In genomic region chr19:47573076-47574026, GRCh38 we compare ENCODE assay signal across 8 cellular contexts. TPM values are rescaled to one million over a fixed set of nuclear protein-coding genes. Genes with fewer than 3 reads are reported as not detected.
DNase-seq lines count a peak whose midpoint lies in the region; ATAC-seq and TF ChIP-seq lines count a peak whose summit lies in the region.

ZNF541 (minus strand) TSS chr19:47573148; CDS start chr19:47555856, 17,292 bp downstream.

- H3K36me3 ChIP-seq in CD8-positive, alpha-beta T cell (ENCODE audit: insufficient read depth, low read length): no peaks in the 10 kb centered on the region
- no peaks in the 10 kb centered on the region for H3K36me3 ChIP-seq in neuronal stem cell (replicated peaks in 1 of 2; ENCODE audit: control insufficient read depth in 2 of 2, insufficient read depth in 2 of 2, low read length in 2 of 2)

- H3K23ac ChIP-seq in neuronal stem cell (ENCODE audit: low read depth, low read length, poor library complexity): no peak within 1 kb of the TSS

- H2BK120ac ChIP-seq in neuronal stem cell (ENCODE audit: low read depth, low read length): no peak within 1 kb of the TSS

- CTCF ChIA-PET in CD8-positive, alpha-beta T cell (lab: Charles Lee): interaction anchor here (1.1 kb wide), 2 partner anchors 27 to 58 kb away, joined by 3 to 5 read pairs; no protein-coding TSS in a partner anchor
- CTCF ChIA-PET in activated CD4-positive, alpha-beta memory T cell treated with anti-CD3 and anti-CD28 coated beads for 36 hours (lab: Charles Lee): no interaction called here

- no peak within 1 kb of the TSS for H2BK12ac ChIP-seq in neuronal stem cell (ENCODE audit: low read length)

- H3K9me3 Mint-ChIP-seq in CD8-positive, alpha-beta T cell: no peaks in the 10 kb centered on the region
- no peaks in the 10 kb centered on the region for H3K9me3 Mint-ChIP-seq in activated CD4-positive, alpha-beta memory T cell treated with anti-CD3 and anti-CD28 coated beads for 36 hours

- H3K4me1 Mint-ChIP-seq in CD8-positive, alpha-beta T cell (ENCODE audit: low read depth): peaks cover 37% of the 10 kb centered on the region
- peaks cover 18% of the 10 kb centered on the region for H3K4me1 Mint-ChIP-seq in activated CD4-positive, alpha-beta memory T cell treated with anti-CD3 and anti-CD28 coated beads for 36 hours (ENCODE audit: low read depth)

- no peak within 1 kb of the TSS for H2BK5ac ChIP-seq in neuronal stem cell (ENCODE audit: low read length)

- no peak within 1 kb of the TSS for H3K27ac ChIP-seq in CD8-positive, alpha-beta T cell (ENCODE audit: low read depth, low read length)
- no peak within 1 kb of the TSS for H3K27ac ChIP-seq in neuronal stem cell (replicated peaks; ENCODE audit: low read length)

- H3K14ac ChIP-seq in neuronal stem cell (ENCODE audit: low read length): no peak within 1 kb of the TSS

- peak; percentile 72 to 90 (median 84) for DNase-seq in CD8-positive, alpha-beta T cell
- peak; percentile 85 for DNase-seq in activated CD4-positive, alpha-beta memory T cell treated with anti-CD3 and anti-CD28 coated beads for 36 hours
- DNase-seq in dermis blood vessel endothelial cell: peak; percentile 65
- no peak for DNase-seq in neuronal stem cell (ENCODE audit: low spot score)
- peak; percentile 76 for DNase-seq in stimulated activated naive CD8-positive, alpha-beta T cell treated with anti-CD3 and anti-CD28 coated beads, Interleukin-15, Interleukin-2, amounts not matched to agents 100 U/mL and 50 U/mL, for 24 hours
- DNase-seq in GM13977 (ENCODE audit: low spot score): no peak
- DNase-seq in NK-92 treated with Interleukin-12 subunit alpha and Interleukin-12 subunit beta, amount 100 ng/mL, for 24 hours (lab: John Stamatoyannopoulos, UW): no peak

- peak; percentile 89 for ATAC-seq in CD8-positive, alpha-beta T cell
- peak; percentile 77 for ATAC-seq in stimulated activated naive CD8-positive, alpha-beta T cell treated with anti-CD3 and anti-CD28 coated beads, Interleukin-15, Interleukin-2, amounts not matched to agents 100 U/mL and 50 U/mL, for 24 hours
- ATAC-seq in HG02610 (IDR thresholded peaks at IDR 0.05; ENCODE audit: unreplicated experiment): no peak

- no peak within 1 kb of the TSS for H3K4me2 ChIP-seq in neuronal stem cell (ENCODE audit: insufficient read depth, low read length, poor library complexity, severe bottlenecking)

- peak within 1 kb of the TSS; percentile 48 for H3K18ac ChIP-seq in neuronal stem cell (ENCODE audit: low read length)

- no peak within 1 kb of the TSS for H3K27ac Mint-ChIP-seq in CD8-positive, alpha-beta T cell
- no peak within 1 kb of the TSS for H3K27ac Mint-ChIP-seq in activated CD4-positive, alpha-beta memory T cell treated with anti-CD3 and anti-CD28 coated beads for 36 hours

- H3K4me1 ChIP-seq in CD8-positive, alpha-beta T cell (ENCODE audit: insufficient read depth, low read length): peaks cover 32% of the 10 kb centered on the region
- H3K4me1 ChIP-seq in neuronal stem cell (ENCODE audit: control insufficient read depth in 2 of 2, insufficient read depth in 1 of 2, low read depth in 1 of 2, low read length in 2 of 2): no peaks in the 10 kb centered on the region

- peak within 1 kb of the TSS; percentile 72 for H3K4me3 Mint-ChIP-seq in CD8-positive, alpha-beta T cell
- H3K4me3 Mint-ChIP-seq in activated CD4-positive, alpha-beta memory T cell treated with anti-CD3 and anti-CD28 coated beads for 36 hours: peak within 1 kb of the TSS; percentile 12

- peak within 1 kb of the TSS; percentile 33 for H2BK15ac ChIP-seq in neuronal stem cell (ENCODE audit: low read length)

- H4K91ac ChIP-seq in neuronal stem cell (ENCODE audit: low read depth, low read length, poor library complexity): no peak within 1 kb of the TSS

- in situ Hi-C loops in GM13977 (cut with MboI; ENCODE audit: low pct_unique_long_range_greater_than_20kb, low sequenced_read_pairs, unreplicated experiment): no loop called here

- POLR2A ChIA-PET in CD8-positive, alpha-beta T cell (lab: Charles Lee): interaction anchor here (1.5 kb wide), 1 partner anchor 37 kb away, joined by 4 read pairs; no protein-coding TSS in a partner anchor
- POLR2A ChIA-PET in activated CD4-positive, alpha-beta memory T cell treated with anti-CD3 and anti-CD28 coated beads for 36 hours (lab: Charles Lee): interaction anchor here (0.7 kb wide), 1 partner anchor 52 kb away, joined by 3 read pairs; no protein-coding TSS in a partner anchor

- H2AK5ac ChIP-seq in neuronal stem cell (ENCODE audit: low read depth, low read length): peak within 1 kb of the TSS; percentile 56

- no peak for TF ChIP-seq CTCF in CD8-positive, alpha-beta T cell (IDR thresholded peaks at IDR 0.05)
- TF ChIP-seq CTCF in GM13977 (IDR thresholded peaks at IDR 0.05; ENCODE audit: extremely low read depth, insufficient read depth, missing control alignments): no peak

- H3K9me3 ChIP-seq in CD8-positive, alpha-beta T cell (ENCODE audit: low read length): no peaks in the 10 kb centered on the region
- H3K9me3 ChIP-seq in neuronal stem cell (replicated peaks in 1 of 2; ENCODE audit: control insufficient read depth in 2 of 2, insufficient read depth in 1 of 2, low read depth in 1 of 2, low read length in 2 of 2): no peaks in the 10 kb centered on the region

- H3K9ac ChIP-seq in neuronal stem cell (ENCODE audit: low read depth, low read length, poor library complexity): no peak within 1 kb of the TSS

- H3K4me3 ChIP-seq in CD8-positive, alpha-beta T cell (ENCODE audit: low read depth, low read length): peak within 1 kb of the TSS; percentile 60
- H3K4me3 ChIP-seq in neuronal stem cell (ENCODE audit: low read length in 2 of 2): no peak within 1 kb of the TSS

- no peaks in the 10 kb centered on the region for H3K27me3 Mint-ChIP-seq in CD8-positive, alpha-beta T cell (ENCODE audit: low read depth)
- no peaks in the 10 kb centered on the region for H3K27me3 Mint-ChIP-seq in activated CD4-positive, alpha-beta memory T cell treated with anti-CD3 and anti-CD28 coated beads for 36 hours

- intact Hi-C loops in CD8-positive, alpha-beta T cell (cut with DNase I, micrococcal nuclease): loop anchor here (1.0 to 2.0 kb wide), 4 partner anchors 27 to 58 kb away; partner anchors contain the start of genes NAPA (in 2 of the 2) and BICRA (in 1 of the 2)
- intact Hi-C loops in activated CD4-positive, alpha-beta memory T cell treated with anti-CD3 and anti-CD28 coated beads for 36 hours (cut with micrococcal nuclease): loop anchor here (10.0 kb wide), 1 partner anchor 59 kb away; the partner anchor contains the start of gene NAPA

- H3K27me3 ChIP-seq in CD8-positive, alpha-beta T cell (ENCODE audit: insufficient read depth, low read length): no peaks in the 10 kb centered on the region
- H3K27me3 ChIP-seq in neuronal stem cell (ENCODE audit: control insufficient read depth in 3 of 3, insufficient read depth in 3 of 3, low read depth in 1 of 3, low read length in 3 of 3): peaks cover 0 to 3% (median 0%) of the 10 kb centered on the region in 3 experiments

- no peak within 1 kb of the TSS for H3K4ac ChIP-seq in neuronal stem cell (ENCODE audit: low read length)

- H3K36me3 Mint-ChIP-seq in CD8-positive, alpha-beta T cell: no peaks in the 10 kb centered on the region
- no peaks in the 10 kb centered on the region for H3K36me3 Mint-ChIP-seq in activated CD4-positive, alpha-beta memory T cell treated with anti-CD3 and anti-CD28 coated beads for 36 hours

- no peak within 1 kb of the TSS for H2AFZ ChIP-seq in neuronal stem cell (ENCODE audit: low read length)

- H3K79me1 ChIP-seq in neuronal stem cell (ENCODE audit: low read depth, low read length): no peaks in the 10 kb centered on the region

- no peak within 1 kb of the TSS for H4K8ac ChIP-seq in neuronal stem cell (ENCODE audit: low read depth, low read length)

- no CpG with 5 or more reads among the region's 88 CpGs for WGBS in neuronal stem cell (ENCODE audit: extremely low coverage in 2 of 2, insufficient read length in 2 of 2, insufficient replicate concordance in 1 of 2), 2 donors

RNA-seq across cellular contexts. Expression of gene ZNF541, which starts in this region (rescaled TPM):
- total RNA-seq in CD8-positive, alpha-beta T cell: 1 to 10 TPM in 1 of 2 experiments, under 1 TPM in 1; 0.33 to 1.5 TPM
- under 1 TPM; 0.07 to 0.31 TPM for total RNA-seq in activated CD4-positive, alpha-beta memory T cell treated with anti-CD3 and anti-CD28 coated beads for 36 hours
- total RNA-seq in dermis blood vessel endothelial cell: 0.33 and 1.2 TPM in 2 replicates
- polyA plus RNA-seq in neuronal stem cell (2013, experiment 1 of 2): not detected
- polyA plus RNA-seq in neuronal stem cell (2013, experiment 2 of 2): not detected

Comparison
In these comparisons a context has a peak if more than half of its experiments do, and no peak if none do; other contexts are left out.
1. Peak in DNase-seq in activated CD4-positive, alpha-beta memory T cell treated with anti-CD3 and anti-CD28 coated beads for 36 hours; RNA of the gene not detected or under 1 TPM.
2. DNase-seq: peak in CD8-positive, alpha-beta T cell (7 of 7), dermis blood vessel endothelial cell (single experiment) and stimulated activated naive CD8-positive, alpha-beta T cell treated with anti-CD3 and anti-CD28 coated beads, Interleukin-15, Interleukin-2, amounts not matched to agents 100 U/mL and 50 U/mL, for 24 hours (single experiment); none in neuronal stem cell (single experiment), GM13977 (single experiment) and NK-92 treated with Interleukin-12 subunit alpha and Interleukin-12 subunit beta, amount 100 ng/mL, for 24 hours (single experiment).